1 cellular context compared by ENCODE assay signal in genomic region chr4:146235654-146236570, GRCh38.
TF ChIP-seq lines count a peak whose summit lies in the region.

No MANE protein-coding gene starts in this region.

TF ChIP-seq in K562, 482 proteins besides CTCF, POLR2A, EP300 and RAD21 (continues in another document):
- peak; percentile 88 to 89; a peak in 2 of 4 replicates for TF ChIP-seq TRIM24 (IDR thresholded peaks at IDR 0.05)
- peak; percentile 72 for TF ChIP-seq L3MBTL2 (IDR thresholded peaks at IDR 0.05)
- no peak for TF ChIP-seq GATAD2A (IDR thresholded peaks at IDR 0.05)
- TF ChIP-seq TAL1 (IDR thresholded peaks at IDR 0.05): no peak
- no peak for TF ChIP-seq CBX2 (IDR thresholded peaks at IDR 0.05; ENCODE audit: insufficient read depth, low read length, poor library complexity, severe bottlenecking)
- no peak for TF ChIP-seq RAD51 (IDR thresholded peaks at IDR 0.05; ENCODE audit: borderline replicate concordance, low read depth)
- TF ChIP-seq ZNF449 (CRISPR knock-in tag; IDR thresholded peaks at IDR 0.05): 0 out of 2 replicates have a peak, but pooled peaks have one; percentile 26
- TF ChIP-seq FOS (IDR thresholded peaks at IDR 0.05; ENCODE audit: extremely low read depth, insufficient read length): no peak
- TF ChIP-seq NR2C2 (CRISPR knock-in tag; IDR thresholded peaks at IDR 0.05): no peak
- TF ChIP-seq NR2C2 (tag; IDR thresholded peaks at IDR 0.05): peak; percentile 58; the same call in 1 of the 2 replicates
- TF ChIP-seq THRB (CRISPR knock-in tag; conservative IDR thresholded peaks at IDR 0.05): 0 out of 2 replicates have a peak, but pooled peaks have one; percentile 6
- TF ChIP-seq CREBBP (IDR thresholded peaks at IDR 0.05; ENCODE audit: low read depth, low read length): no peak
- TF ChIP-seq RBM17 (IDR thresholded peaks at IDR 0.05; ENCODE audit: borderline replicate concordance, low read depth, low read length): no peak
- TF ChIP-seq, protein P1, sequence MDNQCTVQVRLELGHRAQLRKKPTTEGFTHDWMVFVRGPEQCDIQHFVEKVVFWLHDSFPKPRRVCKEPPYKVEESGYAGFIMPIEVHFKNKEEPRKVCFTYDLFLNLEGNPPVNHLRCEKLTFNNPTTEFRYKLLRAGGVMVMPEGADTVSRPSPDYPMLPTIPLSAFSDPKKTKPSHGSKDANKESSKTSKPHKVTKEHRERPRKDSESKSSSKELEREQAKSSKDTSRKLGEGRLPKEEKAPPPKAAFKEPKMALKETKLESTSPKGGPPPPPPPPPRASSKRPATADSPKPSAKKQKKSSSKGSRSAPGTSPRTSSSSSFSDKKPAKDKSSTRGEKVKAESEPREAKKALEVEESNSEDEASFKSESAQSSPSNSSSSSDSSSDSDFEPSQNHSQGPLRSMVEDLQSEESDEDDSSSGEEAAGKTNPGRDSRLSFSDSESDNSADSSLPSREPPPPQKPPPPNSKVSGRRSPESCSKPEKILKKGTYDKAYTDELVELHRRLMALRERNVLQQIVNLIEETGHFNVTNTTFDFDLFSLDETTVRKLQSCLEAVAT (IDR thresholded peaks at IDR 0.05): no peak
- TF ChIP-seq PHF20 (IDR thresholded peaks at IDR 0.05; ENCODE audit: partially characterized antibody): no peak
- 0 out of 2 replicates have a peak, but pooled peaks have one; percentile 23 for TF ChIP-seq FOXJ2 (tag; IDR thresholded peaks at IDR 0.05)
- TF ChIP-seq, protein P2, sequence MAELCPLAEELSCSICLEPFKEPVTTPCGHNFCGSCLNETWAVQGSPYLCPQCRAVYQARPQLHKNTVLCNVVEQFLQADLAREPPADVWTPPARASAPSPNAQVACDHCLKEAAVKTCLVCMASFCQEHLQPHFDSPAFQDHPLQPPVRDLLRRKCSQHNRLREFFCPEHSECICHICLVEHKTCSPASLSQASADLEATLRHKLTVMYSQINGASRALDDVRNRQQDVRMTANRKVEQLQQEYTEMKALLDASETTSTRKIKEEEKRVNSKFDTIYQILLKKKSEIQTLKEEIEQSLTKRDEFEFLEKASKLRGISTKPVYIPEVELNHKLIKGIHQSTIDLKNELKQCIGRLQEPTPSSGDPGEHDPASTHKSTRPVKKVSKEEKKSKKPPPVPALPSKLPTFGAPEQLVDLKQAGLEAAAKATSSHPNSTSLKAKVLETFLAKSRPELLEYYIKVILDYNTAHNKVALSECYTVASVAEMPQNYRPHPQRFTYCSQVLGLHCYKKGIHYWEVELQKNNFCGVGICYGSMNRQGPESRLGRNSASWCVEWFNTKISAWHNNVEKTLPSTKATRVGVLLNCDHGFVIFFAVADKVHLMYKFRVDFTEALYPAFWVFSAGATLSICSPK (IDR thresholded peaks at IDR 0.05; ENCODE audit: borderline replicate concordance): no peak
- no peak for TF ChIP-seq TFAP4 (CRISPR knock-in tag; IDR thresholded peaks at IDR 0.05; ENCODE audit: borderline replicate concordance)
- no peak for TF ChIP-seq ZNF707 (CRISPR knock-in tag; conservative IDR thresholded peaks at IDR 0.05)
- TF ChIP-seq CEBPZ (IDR thresholded peaks at IDR 0.05; ENCODE audit: borderline replicate concordance, low read depth, low read length): no peak
- TF ChIP-seq, protein P3, sequence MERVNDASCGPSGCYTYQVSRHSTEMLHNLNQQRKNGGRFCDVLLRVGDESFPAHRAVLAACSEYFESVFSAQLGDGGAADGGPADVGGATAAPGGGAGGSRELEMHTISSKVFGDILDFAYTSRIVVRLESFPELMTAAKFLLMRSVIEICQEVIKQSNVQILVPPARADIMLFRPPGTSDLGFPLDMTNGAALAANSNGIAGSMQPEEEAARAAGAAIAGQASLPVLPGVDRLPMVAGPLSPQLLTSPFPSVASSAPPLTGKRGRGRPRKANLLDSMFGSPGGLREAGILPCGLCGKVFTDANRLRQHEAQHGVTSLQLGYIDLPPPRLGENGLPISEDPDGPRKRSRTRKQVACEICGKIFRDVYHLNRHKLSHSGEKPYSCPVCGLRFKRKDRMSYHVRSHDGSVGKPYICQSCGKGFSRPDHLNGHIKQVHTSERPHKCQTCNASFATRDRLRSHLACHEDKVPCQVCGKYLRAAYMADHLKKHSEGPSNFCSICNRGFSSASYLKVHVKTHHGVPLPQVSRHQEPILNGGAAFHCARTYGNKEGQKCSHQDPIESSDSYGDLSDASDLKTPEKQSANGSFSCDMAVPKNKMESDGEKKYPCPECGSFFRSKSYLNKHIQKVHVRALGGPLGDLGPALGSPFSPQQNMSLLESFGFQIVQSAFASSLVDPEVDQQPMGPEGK (CRISPR knock-in tag; IDR thresholded peaks at IDR 0.05; ENCODE audit: borderline replicate concordance): no peak
- no peak for TF ChIP-seq ZNF76 (CRISPR knock-in tag; IDR thresholded peaks at IDR 0.05; ENCODE audit: borderline replicate concordance)
- 0 out of 2 replicates have a peak, but pooled peaks have one; percentile 31 for TF ChIP-seq ETV1 (tag; conservative IDR thresholded peaks at IDR 0.05; ENCODE audit: low read depth)
- TF ChIP-seq ZNF589 (CRISPR knock-in tag; IDR thresholded peaks at IDR 0.05; ENCODE audit: low read depth): peak; percentile 75
- TF ChIP-seq GTF2A2 (tag; IDR thresholded peaks at IDR 0.05): peak; percentile 57; the same call in 1 of the 2 replicates
- TF ChIP-seq PHTF2 (CRISPR knock-in tag; IDR thresholded peaks at IDR 0.05): no peak
- TF ChIP-seq GABPB1 (CRISPR knock-in tag; IDR thresholded peaks at IDR 0.05): no peak
- no peak for TF ChIP-seq NFXL1 (CRISPR knock-in tag; IDR thresholded peaks at IDR 0.05)
- TF ChIP-seq KAT8 (IDR thresholded peaks at IDR 0.05; ENCODE audit: low read depth): no peak
- no peak for TF ChIP-seq SIRT6 (IDR thresholded peaks at IDR 0.05; ENCODE audit: low read depth, low read length)
- TF ChIP-seq SP2 (IDR thresholded peaks at IDR 0.05; ENCODE audit: extremely low read depth, low read depth, low read length, poor library complexity, severe bottlenecking): no peak
- no peak for TF ChIP-seq MIER1 (IDR thresholded peaks at IDR 0.05; ENCODE audit: low read depth)
- TF ChIP-seq ZNF311 (CRISPR knock-in tag; IDR thresholded peaks at IDR 0.05): no peak
- TF ChIP-seq ZC3H4 (CRISPR knock-in tag; IDR thresholded peaks at IDR 0.05; ENCODE audit: borderline replicate concordance): no peak
- TF ChIP-seq ZBTB9 (CRISPR knock-in tag; IDR thresholded peaks at IDR 0.05): no peak
- TF ChIP-seq CXXC5 (CRISPR knock-in tag; IDR thresholded peaks at IDR 0.05): 0 out of 2 replicates have a peak, but pooled peaks have one; percentile 46
- TF ChIP-seq ZFP30 (CRISPR knock-in tag; IDR thresholded peaks at IDR 0.05; ENCODE audit: borderline replicate concordance): no peak
- peak; percentile 58; the same call in 1 of the 2 replicates for TF ChIP-seq BACH1 (tag; IDR thresholded peaks at IDR 0.05)
- 0 out of 2 replicates have a peak, but pooled peaks have one; percentile 23 for TF ChIP-seq MEF2D (tag; conservative IDR thresholded peaks at IDR 0.05; ENCODE audit: low read depth)
- peak; percentile 50; the same call in 1 of the 2 replicates for TF ChIP-seq SMAD4 (CRISPR knock-in tag; conservative IDR thresholded peaks at IDR 0.05)
- TF ChIP-seq ZNF175 (CRISPR knock-in tag; IDR thresholded peaks at IDR 0.05; ENCODE audit: low read depth): peak; percentile 94
- TF ChIP-seq, protein P4, sequence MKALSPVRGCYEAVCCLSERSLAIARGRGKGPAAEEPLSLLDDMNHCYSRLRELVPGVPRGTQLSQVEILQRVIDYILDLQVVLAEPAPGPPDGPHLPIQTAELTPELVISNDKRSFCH (CRISPR knock-in tag; IDR thresholded peaks at IDR 0.05): no peak
- TF ChIP-seq, protein P4 (tag; IDR thresholded peaks at IDR 0.05): no peak
- TF ChIP-seq TFE3 (CRISPR knock-in tag; IDR thresholded peaks at IDR 0.05): no peak
- no peak for TF ChIP-seq ARHGAP35 (IDR thresholded peaks at IDR 0.05; ENCODE audit: partially characterized antibody)
- no peak for TF ChIP-seq TAF7 (tag; IDR thresholded peaks at IDR 0.05)
- TF ChIP-seq GMEB1 (CRISPR knock-in tag; IDR thresholded peaks at IDR 0.05): no peak
